Comparison of ENCODE assay signal across 25 cellular contexts in genomic region chr10:132104471-132105301, GRCh38. TPM values are rescaled to one million over a fixed set of nuclear protein-coding genes. Genes with fewer than 3 reads are reported as not detected.
A peak's percentile ranks its signal among the peaks of the same experiment; 100 is the strongest.
DNase-seq lines count a peak whose midpoint lies in the region; ATAC-seq, FAIRE-seq and TF ChIP-seq lines count a peak whose summit lies in the region.
"Had no signal": no experiment of that assay in that cellular context is flagged by ENCODE, and none has a peak within 500 bp of the region (broad histone marks: within the 10 kb centered on the region; RNA-seq: fewer than 3 reads in every experiment).

No MANE protein-coding gene starts in this region.

- H3K79me1 ChIP-seq in H9 (ENCODE audit: insufficient read depth, low read depth, low read length, poor library complexity, severe bottlenecking): no peaks in the 10 kb centered on the region

- no peak overlapping the region for H3K4me2 ChIP-seq in H9 (ENCODE audit: insufficient read depth, insufficient read length, low read length)
- H3K4me2 ChIP-seq: KMS-11 had no signal

- no peak overlapping the region for H2AFZ ChIP-seq in H9 (ENCODE audit: low read length)
- H2AFZ ChIP-seq: GM23248, parathyroid adenoma had no signal

- H3K4me3 ChIP-seq in kidney (ENCODE audit: low read length in 2 of 2) (no peak overlapping the region), thyroid gland (replicated peaks in 1 of 3) (no peak overlapping the region)
- H3K4me3 ChIP-seq: cardiac muscle cell, GM12878, GM23248 had no signal

- H2BK5ac ChIP-seq in H9 (ENCODE audit: insufficient read length, low read length): no peak overlapping the region

- H3K36me3 Mint-ChIP-seq in activated T-cell treated with anti-CD3 and anti-CD28 coated beads, Interleukin-2, amount 50 U/mL, for 24 hours (ENCODE audit: low read depth): no peaks in the 10 kb centered on the region
- H3K36me3 Mint-ChIP-seq in H9 (ENCODE audit: insufficient read depth in 1 of 3, low read depth in 3 of 3): peaks cover 0 to 2% (median 0%) of the 10 kb centered on the region in 3 experiments; a peak in 1 of 7 replicates
- H3K36me3 Mint-ChIP-seq: activated naive CD4-positive, alpha-beta T cell treated with anti-CD3 and anti-CD28 coated beads, Interleukin-2, amount 50 U/mL, for 24 hours; memory B cell; naive thymus-derived CD8-positive, alpha-beta T cell had no signal

- WGBS in H9 (ENCODE audit: extremely low coverage, insufficient read length, low lambda C conversion rate): no CpG with 5 or more reads among the region's 27 CpGs
- WGBS in thyroid gland, 2 donors: 88 to 94% methylated on average over 8 to 14 of the region's 27 CpGs

- no peak overlapping the region for H2AK5ac ChIP-seq in H9 (ENCODE audit: insufficient read length, low read length)

- H3K36me3 ChIP-seq in kidney (ENCODE audit: control insufficient read depth in 1 of 2, insufficient read depth in 2 of 2, low read length in 2 of 2): no peaks in the 10 kb centered on the region
- no peaks in the 10 kb centered on the region for H3K36me3 ChIP-seq in thyroid gland
- H3K36me3 ChIP-seq: cardiac muscle cell had no signal

- H3K23ac ChIP-seq in H9 (ENCODE audit: insufficient read length, low read depth, low read length): no peak overlapping the region

- H3K23me2 ChIP-seq in H9 (ENCODE audit: insufficient read length, low read depth, low read length, poor library complexity, severe bottlenecking): no peaks in the 10 kb centered on the region

- H3K9me3 ChIP-seq in H9 (ENCODE audit: control insufficient read depth, low read depth, low read length) (no peaks in the 10 kb centered on the region), kidney (ENCODE audit: control insufficient read depth in 1 of 2, low read length in 2 of 2) (no peaks in the 10 kb centered on the region), thyroid gland (no peaks in the 10 kb centered on the region)

- H2BK12ac ChIP-seq in H9 (ENCODE audit: insufficient read length, low read depth, low read length): no peak overlapping the region

- 0 out of 2 replicates have a peak overlapping the region, but pooled peaks have one; percentile 32 for H3K14ac ChIP-seq in H9 (ENCODE audit: insufficient read depth, low read length)

- no peak overlapping the region for H3K9ac ChIP-seq in H9 (ENCODE audit: extremely low read depth, insufficient read length, low read length)
- no peak overlapping the region for H3K9ac ChIP-seq in kidney (ENCODE audit: low read length in 2 of 2)
- H3K9ac ChIP-seq: GM23248, KMS-11, parathyroid adenoma had no signal

- no peaks in the 10 kb centered on the region for H3K79me2 ChIP-seq in H9 (ENCODE audit: insufficient read depth, low read length)
- H3K79me2 ChIP-seq: parathyroid adenoma had no signal

- no peak overlapping the region for H4K91ac ChIP-seq in H9 (ENCODE audit: insufficient read length, low read depth, low read length)

- no peak overlapping the region for H3K27ac ChIP-seq in H9 (ENCODE audit: insufficient read length, low read depth, low read length)
- no peak overlapping the region for H3K27ac ChIP-seq in kidney (ENCODE audit: low read depth in 2 of 2, low read length in 2 of 2)
- no peak overlapping the region for H3K27ac ChIP-seq in thyroid gland
- H3K27ac ChIP-seq: cardiac muscle cell, GM23248, KMS-11, parathyroid adenoma had no signal

- no peak overlapping the region for H3K18ac ChIP-seq in H9 (ENCODE audit: insufficient read length, low read depth, low read length)

- no peak overlapping the region for H3K56ac ChIP-seq in H9 (ENCODE audit: insufficient read length, low read depth, low read length)

- no peak for TF ChIP-seq CTCF in H9 (conservative IDR thresholded peaks at IDR 0.05)
- no peak for TF ChIP-seq CTCF in kidney (IDR thresholded peaks at IDR 0.05; ENCODE audit: borderline replicate concordance, extremely low read depth, insufficient read depth)
- no peak for TF ChIP-seq CTCF in thyroid gland (IDR thresholded peaks at IDR 0.05)

- H3K27me3 ChIP-seq in H9 (ENCODE audit: insufficient read depth, low read length): no peaks in the 10 kb centered on the region
- H3K27me3 ChIP-seq in thyroid gland: no peaks in the 10 kb centered on the region
- H3K27me3 ChIP-seq: cardiac muscle cell had no signal

- no peak overlapping the region for H2BK20ac ChIP-seq in H9 (ENCODE audit: low read depth, low read length, poor library complexity, severe bottlenecking)

- no peaks in the 10 kb centered on the region for H3K4me1 Mint-ChIP-seq in activated T-cell treated with anti-CD3 and anti-CD28 coated beads, Interleukin-2, amount 50 U/mL, for 24 hours (ENCODE audit: low read depth)
- H3K4me1 Mint-ChIP-seq in H9: no peaks in the 10 kb centered on the region
- H3K4me1 Mint-ChIP-seq: activated naive CD4-positive, alpha-beta T cell treated with anti-CD3 and anti-CD28 coated beads, Interleukin-2, amount 50 U/mL, for 24 hours; memory B cell; naive thymus-derived CD8-positive, alpha-beta T cell had no signal

- no peak overlapping the region for H2BK120ac ChIP-seq in H9 (ENCODE audit: low read depth, low read length, poor library complexity, severe bottlenecking)

- H4K5ac ChIP-seq in H9 (ENCODE audit: insufficient read length, low read depth, low read length): no peak overlapping the region

- no peak overlapping the region for H2BK15ac ChIP-seq in H9 (ENCODE audit: low read depth, low read length)

- H3K9me3 Mint-ChIP-seq in activated T-cell treated with anti-CD3 and anti-CD28 coated beads, Interleukin-2, amount 50 U/mL, for 24 hours: no peaks in the 10 kb centered on the region
- no peaks in the 10 kb centered on the region for H3K9me3 Mint-ChIP-seq in H9
- H3K9me3 Mint-ChIP-seq: activated naive CD4-positive, alpha-beta T cell treated with anti-CD3 and anti-CD28 coated beads, Interleukin-2, amount 50 U/mL, for 24 hours; dendritic cell treated with granulocyte-macrophage colony-stimulating factor and Interleukin-4, amounts not matched to agents 40 ng/mL and 50 ng/mL, for 4 days; memory B cell; naive thymus-derived CD8-positive, alpha-beta T cell had no signal

- peak; percentile 15 for DNase-seq in activated T-cell treated with anti-CD3 and anti-CD28 coated beads, Interleukin-2, amount 50 U/mL, for 24 hours
- no peak for DNase-seq in activated T-cell treated with anti-CD3 and anti-CD28 coated beads, Interleukin-2, amount 50 U/mL, for 48 hours
- DNase-seq in H9 (peak; percentile 20), kidney (peak; percentile 64), sciatic nerve (ENCODE audit: low spot score) (peak; percentile 49), DMS 273 (lab: John Stamatoyannopoulos, UW; ENCODE audit: unreplicated experiment) (no peak), thyroid gland (no peak), NCI-H524 treated with DMSO at 0.1 percent for 48 hours (lab: John Stamatoyannopoulos, UW) (no peak)
- DNase-seq: AML-193, DMS79 treated with DMSO at 0.1 percent for 48 hours, GM23248, NCI-H1417 treated with DMSO at 0.1 percent for 48 hours, NCI-H2081 treated with DMSO at 0.1 percent for 48 hours, T-helper 1 cell had no signal

- intact Hi-C loops in kidney (cut with DNase I) (no loop called here), sciatic nerve (cut with DNase I) (no loop called here), thyroid gland (cut with DNase I) (no loop called here)

- no peak overlapping the region for H3K4ac ChIP-seq in H9 (ENCODE audit: low read depth, low read length)

- no peak overlapping the region for H3T11ph ChIP-seq in H9 (ENCODE audit: low read length)

- no peak for ATAC-seq in sciatic nerve
- ATAC-seq: GM12878; naive thymus-derived CD8-positive, alpha-beta T cell had no signal

- H3K4me3 Mint-ChIP-seq in activated T-cell treated with anti-CD3 and anti-CD28 coated beads, Interleukin-2, amount 50 U/mL, for 24 hours: no peak overlapping the region
- no peak overlapping the region for H3K4me3 Mint-ChIP-seq in H9
- H3K4me3 Mint-ChIP-seq: activated naive CD4-positive, alpha-beta T cell treated with anti-CD3 and anti-CD28 coated beads, Interleukin-2, amount 50 U/mL, for 24 hours; dendritic cell treated with granulocyte-macrophage colony-stimulating factor and Interleukin-4, amounts not matched to agents 40 ng/mL and 50 ng/mL, for 4 days; memory B cell had no signal

- no peak for FAIRE-seq in kidney (lab: Jason Lieb, UNC)
- FAIRE-seq: A204.1, GM12878, HTR-8/SVneo, keratinocyte had no signal

- no peak overlapping the region for H3K27ac Mint-ChIP-seq in activated T-cell treated with anti-CD3 and anti-CD28 coated beads, Interleukin-2, amount 50 U/mL, for 24 hours
- no peak overlapping the region for H3K27ac Mint-ChIP-seq in H9
- H3K27ac Mint-ChIP-seq: activated naive CD4-positive, alpha-beta T cell treated with anti-CD3 and anti-CD28 coated beads, Interleukin-2, amount 50 U/mL, for 24 hours; dendritic cell treated with granulocyte-macrophage colony-stimulating factor and Interleukin-4, amounts not matched to agents 40 ng/mL and 50 ng/mL, for 4 days; memory B cell; naive thymus-derived CD8-positive, alpha-beta T cell had no signal

- TF ChIP-seq POLR2A in thyroid gland (IDR thresholded peaks at IDR 0.05): no peak

- H3K27me3 Mint-ChIP-seq in activated T-cell treated with anti-CD3 and anti-CD28 coated beads, Interleukin-2, amount 50 U/mL, for 24 hours: peaks cover 24% of the 10 kb centered on the region
- H3K27me3 Mint-ChIP-seq in H9 (ENCODE audit: low read depth): peaks cover 1% of the 10 kb centered on the region; the same call in 1 of the 2 replicates
- H3K27me3 Mint-ChIP-seq: activated naive CD4-positive, alpha-beta T cell treated with anti-CD3 and anti-CD28 coated beads, Interleukin-2, amount 50 U/mL, for 24 hours had no signal

- no peak overlapping the region for H4K8ac ChIP-seq in H9 (replicated peaks; ENCODE audit: insufficient read length, low read depth, low read length)

- H4K20me1 ChIP-seq in H9 (ENCODE audit: control insufficient read depth, insufficient read depth, insufficient read length): no peaks in the 10 kb centered on the region

- H3K4me1 ChIP-seq in H9 (ENCODE audit: insufficient read depth, low read length) (no peaks in the 10 kb centered on the region), kidney (ENCODE audit: control insufficient read depth in 1 of 2, insufficient read depth in 1 of 2, low read depth in 1 of 2, low read length in 2 of 2) (no peaks in the 10 kb centered on the region), thyroid gland (peaks cover 0 to 5% of the 10 kb centered on the region in 2 donors)
- H3K4me1 ChIP-seq: parathyroid adenoma had no signal

RNA-seq across cellular contexts. Expression of gene JAKMIP3, which starts 38.9 kb away (rescaled TPM):
- total RNA-seq in H9 (2021): 0.50 and 0.55 TPM in 2 replicates
- 0.16 TPM for total RNA-seq in kidney
- 0.13 TPM for polyA plus RNA-seq in kidney (ENCODE audit: insufficient read depth, low read depth, low replicate concordance)
- 1.1 TPM for total RNA-seq in sciatic nerve
- total RNA-seq in thyroid gland: 1 to 10 TPM; 1.1 to 3.0 (median 1.6) TPM
- total RNA-seq: GM12878, GM23248 had no signal

Comparison
In these comparisons a context has a peak if more than half of its experiments do, and no peak if none do; other contexts are left out.
1. DNase-seq: peak in activated T-cell treated with anti-CD3 and anti-CD28 coated beads, Interleukin-2, amount 50 U/mL, for 24 hours (single experiment), H9 (single experiment), kidney (single experiment) and sciatic nerve (single experiment); none in activated T-cell treated with anti-CD3 and anti-CD28 coated beads, Interleukin-2, amount 50 U/mL, for 48 hours (0 of 2), DMS 273 (single experiment), thyroid gland (0 of 2) and NCI-H524 treated with DMSO at 0.1 percent for 48 hours (single experiment).